Comparison of ENCODE assay signal across 8 cellular contexts in the genomic region with DNA sequence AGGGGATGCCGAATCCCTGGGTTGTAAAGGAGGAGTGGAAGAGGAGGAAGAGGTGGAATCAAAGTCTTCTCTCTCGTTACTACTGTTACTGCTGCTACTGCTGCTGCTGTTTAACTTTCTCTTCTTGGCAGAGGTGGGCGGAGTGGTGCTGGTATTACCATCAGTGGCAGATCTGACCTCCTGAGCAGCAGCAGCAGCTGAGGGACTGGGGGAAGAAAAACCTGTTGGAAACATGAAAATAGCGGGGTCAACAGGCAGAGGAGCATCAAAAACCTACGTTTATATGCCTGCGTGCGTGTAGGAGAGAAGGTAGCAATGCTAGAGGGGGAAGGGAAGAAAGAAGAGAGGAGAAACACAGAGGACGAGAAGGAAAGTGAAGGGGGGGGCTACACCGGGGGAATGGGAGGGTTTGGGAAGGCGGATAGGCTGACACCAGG. TPM values are rescaled to one million over a fixed set of nuclear protein-coding genes. Genes with fewer than 3 reads are reported as not detected.
DNase-seq lines count a peak whose midpoint lies in the region; ATAC-seq lines count a peak whose summit lies in the region.

No MANE protein-coding gene starts in this region.

- no peaks in the 10 kb centered on the region for H3K27me3 ChIP-seq in SJCRH30
- H3K27me3 ChIP-seq in iPS DF 6.9 (ENCODE audit: control insufficient read depth, insufficient read depth, low read length), result no peaks in the 10 kb centered on the region
- no peaks in the 10 kb centered on the region for H3K27me3 ChIP-seq in skeletal muscle satellite cell (ENCODE audit: control insufficient read depth, insufficient read depth, low read length)

- H3K27ac ChIP-seq in SJCRH30 (peak overlapping the region; percentile 99), iPS DF 6.9 (ENCODE audit: low read length) (no peak overlapping the region)

- ATAC-seq in HG02970 (IDR thresholded peaks at IDR 0.05; ENCODE audit: low FRiP score, unreplicated experiment), result peak; percentile 25

- H3K9me3 ChIP-seq in SJCRH30 (replicated peaks), result no peaks in the 10 kb centered on the region
- no peaks in the 10 kb centered on the region for H3K9me3 ChIP-seq in iPS DF 6.9 (ENCODE audit: control insufficient read depth, insufficient read depth, low read length)
- H3K9me3 ChIP-seq in skeletal muscle satellite cell (replicated peaks; ENCODE audit: low read length), result no peaks in the 10 kb centered on the region

- no peaks in the 10 kb centered on the region; the same call in 1 of the 2 replicates for H3K4me1 ChIP-seq in SJCRH30
- peaks cover 2% of the 10 kb centered on the region; the same call in 1 of the 2 replicates for H3K4me1 ChIP-seq in iPS DF 6.9 (ENCODE audit: control insufficient read depth, insufficient read depth, low read length)
- H3K4me1 ChIP-seq in skeletal muscle satellite cell (ENCODE audit: control insufficient read depth, insufficient read depth, low read length), result no peaks in the 10 kb centered on the region

- DNase-seq in DMS153 (lab: John Stamatoyannopoulos, UW), result peak; percentile 40
- no peak for DNase-seq in DMS153 treated with DMSO at 0.1 percent for 48 hours (lab: John Stamatoyannopoulos, UW; ENCODE audit: unreplicated experiment)
- peak; percentile 49 to 67 for DNase-seq in SJCRH30
- peak; percentile 40 for DNase-seq in amniotic stem cell (lab: John Stamatoyannopoulos, UW)
- DNase-seq in iPS DF 6.9 (ENCODE audit: low read depth, low spot score), result no peak
- no peak for DNase-seq in cerebellar cortex (ENCODE audit: low spot score)

- H3K36me3 ChIP-seq in SJCRH30 (peaks cover 10% of the 10 kb centered on the region), iPS DF 6.9 (ENCODE audit: control insufficient read depth, insufficient read depth, low read length) (no peaks in the 10 kb centered on the region), skeletal muscle satellite cell (ENCODE audit: insufficient read depth, low read length) (peaks cover 8% of the 10 kb centered on the region)

- H3K9ac ChIP-seq in skeletal muscle satellite cell (ENCODE audit: low read depth, low read length), result peak overlapping the region; percentile 92

- no CpG with 5 or more reads among the region's 10 CpGs for WGBS in iPS DF 6.9 (ENCODE audit: insufficient coverage, insufficient read length)

- H3K4me2 ChIP-seq in skeletal muscle satellite cell (ENCODE audit: low read length), result peak overlapping the region; percentile 81

- H3K4me3 ChIP-seq in SJCRH30 (peak overlapping the region; percentile 85), iPS DF 6.9 (ENCODE audit: low read length) (peak overlapping the region; percentile 90; the same call in 1 of the 2 replicates), skeletal muscle satellite cell (ENCODE audit: low read length) (peak overlapping the region; percentile 86)

RNA-seq across cellular contexts. Expression of a gene that starts 0.3 kb away (rescaled TPM):
- total RNA-seq in SJCRH30 (2014; rRNA removed; shearing (Covaris generic)), result 53.9 and 57.9 TPM in 2 replicates
- 101 and 133 TPM in 2 replicates for total RNA-seq in skeletal muscle satellite cell (2012; rRNA removed)

RNA-seq across cellular contexts. Expression of a gene that starts 43.5 kb away (rescaled TPM):
- total RNA-seq in SJCRH30 (2014; rRNA removed; shearing (Covaris generic)), result 78.7 and 84.8 TPM in 2 replicates
- 74.8 and 80.6 TPM in 2 replicates for total RNA-seq in skeletal muscle satellite cell (2012; rRNA removed)

Comparison
In these comparisons a context has a peak if more than half of its experiments do, and no peak if none do; other contexts are left out.
1. DNase-seq: peak in DMS153 (single experiment), SJCRH30 (2 of 2) and amniotic stem cell (single experiment); none in DMS153 treated with DMSO at 0.1 percent for 48 hours (single experiment), iPS DF 6.9 (single experiment) and cerebellar cortex (single experiment).
2. Peak in every context shown above with its lines, with median percentiles within 50 percentile points of each other: H3K4me3 ChIP-seq.